In the genomic region with DNA sequence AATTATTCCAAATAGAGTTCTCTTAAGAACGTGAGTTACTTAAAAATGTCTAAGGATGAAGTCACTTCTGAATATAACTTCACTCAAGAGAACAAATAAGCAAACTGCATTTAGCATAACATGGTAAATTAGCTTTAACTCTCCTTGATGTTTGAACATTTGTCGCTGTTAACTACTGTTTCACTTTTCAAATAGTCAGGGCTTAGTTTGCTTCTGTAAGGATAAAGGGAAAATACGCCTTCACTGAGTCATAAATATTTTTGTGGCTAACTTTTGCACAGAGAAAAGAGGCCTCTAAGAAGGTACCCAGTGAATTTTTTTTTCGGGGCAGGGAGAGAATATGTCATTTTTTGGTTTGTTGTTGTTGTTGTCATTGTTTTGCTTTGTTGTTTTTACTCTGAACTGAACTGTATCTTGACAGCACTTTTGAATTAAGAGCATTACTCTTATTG, we compare ENCODE assay signal across 10 cellular contexts. TPM values are rescaled to one million over a fixed set of nuclear protein-coding genes. Genes with fewer than 3 reads are reported as not detected.
DNase-seq lines count a peak whose midpoint lies in the region; ATAC-seq, FAIRE-seq and TF ChIP-seq lines count a peak whose summit lies in the region.
"Had no signal": no experiment of that assay in that cellular context is flagged by ENCODE, and none has a peak within 500 bp of the region (broad histone marks: within the 10 kb centered on the region; RNA-seq: fewer than 3 reads in every experiment).

No MANE protein-coding gene starts in this region.

- H3K9me3 Mint-ChIP-seq in naive thymus-derived CD4-positive, alpha-beta T cell = no peaks in the 10 kb centered on the region

- peaks cover 3 to 41% (median 22%) of the 10 kb centered on the region in 11 experiments; a peak in 11 of 22 replicates for H3K36me3 ChIP-seq in BLaER1 treated with 17β-estradiol and CSF1 and Interleukin-3, amounts not matched to agents 10 nM and 100 nM
- H3K36me3 ChIP-seq in MM.1S (replicated peaks; ENCODE audit: insufficient read depth, low read length) (no peaks in the 10 kb centered on the region), bronchial epithelial cell (ENCODE audit: control insufficient read depth, insufficient read depth, low read length) (no peaks in the 10 kb centered on the region), mucosa of descending colon (ENCODE audit: low read depth) (no peaks in the 10 kb centered on the region)
- no peaks in the 10 kb centered on the region for H3K36me3 ChIP-seq in naive thymus-derived CD4-positive, alpha-beta T cell (ENCODE audit: control insufficient read depth in 2 of 3, insufficient read depth in 3 of 3, low read length in 3 of 3)
- H3K36me3 ChIP-seq: right atrium auricular region had no signal

- H3K9me3 ChIP-seq in BLaER1 treated with 17β-estradiol and CSF1 and Interleukin-3, amounts not matched to agents 10 nM and 100 nM (replicated peaks in 1 of 11) = no peaks in the 10 kb centered on the region
- no peaks in the 10 kb centered on the region for H3K9me3 ChIP-seq in MM.1S (replicated peaks; ENCODE audit: insufficient read depth, low read length)
- no peaks in the 10 kb centered on the region for H3K9me3 ChIP-seq in naive thymus-derived CD4-positive, alpha-beta T cell (ENCODE audit: control insufficient read depth in 2 of 3, low read length in 3 of 3)
- H3K9me3 ChIP-seq in mucosa of descending colon = no peaks in the 10 kb centered on the region
- H3K9me3 ChIP-seq: right atrium auricular region had no signal

- H3K4me1 Mint-ChIP-seq in naive thymus-derived CD4-positive, alpha-beta T cell = peaks cover 80 to 100% (median 99%) of the 10 kb centered on the region in 7 donors

- H3K79me2 ChIP-seq in MM.1S (ENCODE audit: low read length) = peaks cover 96% of the 10 kb centered on the region

- peak overlapping the region in 5 of 10 experiments; percentile 1 to 36 (median 29); a peak in 4 of 20 replicates for H3K4me3 ChIP-seq in BLaER1 treated with 17β-estradiol and CSF1 and Interleukin-3, amounts not matched to agents 10 nM and 100 nM
- H3K4me3 ChIP-seq in MM.1S (ENCODE audit: low read length) (peak overlapping the region; percentile 29; the same call in 1 of the 2 replicates), bronchial epithelial cell (ENCODE audit: low read depth, low read length) (no peak overlapping the region), mucosa of descending colon (no peak overlapping the region)
- H3K4me3 ChIP-seq in naive thymus-derived CD4-positive, alpha-beta T cell (ENCODE audit: low read length) = peak overlapping the region; percentile 6
- H3K4me3 ChIP-seq: right atrium auricular region had no signal

- POLR2A ChIA-PET in naive thymus-derived CD4-positive, alpha-beta T cell (lab: Charles Lee) = interaction anchor here (0.6 to 1.8 kb wide), 2 partner anchors 30 to 49 kb away, joined by 4 to 6 read pairs; no protein-coding TSS in a partner anchor

- H3K9ac ChIP-seq in BLaER1 treated with 17β-estradiol and CSF1 and Interleukin-3, amounts not matched to agents 10 nM and 100 nM = peak overlapping the region; percentile 1 to 81 (median 62); a peak in 16 of 22 replicates
- H3K9ac ChIP-seq in MM.1S (ENCODE audit: low read length) = no peak overlapping the region

- no peaks in the 10 kb centered on the region for H3K9me2 ChIP-seq in MM.1S (replicated peaks; ENCODE audit: insufficient read depth, low read length)

- no peak for TF ChIP-seq CTCF in MM.1S (IDR thresholded peaks at IDR 0.05; ENCODE audit: low read length)
- TF ChIP-seq CTCF in bronchial epithelial cell (IDR thresholded peaks at IDR 0.05; ENCODE audit: insufficient read depth, low read length, severe bottlenecking) = no peak
- no peak for TF ChIP-seq CTCF in mucosa of descending colon (IDR thresholded peaks at IDR 0.05)

- CTCF ChIA-PET in naive thymus-derived CD4-positive, alpha-beta T cell (lab: Charles Lee) = interaction anchor here (1.0 to 1.1 kb wide), 2 partner anchors 52 to 56 kb away, joined by 3 read pairs; no protein-coding TSS in a partner anchor

- H3K27ac ChIP-seq in BLaER1 treated with 17β-estradiol and CSF1 and Interleukin-3, amounts not matched to agents 10 nM and 100 nM = peak overlapping the region; percentile 24 to 92 (median 63); a peak in 20 of 22 replicates
- peak overlapping the region; percentile 25; the same call in 1 of the 2 replicates for H3K27ac ChIP-seq in MM.1S (ENCODE audit: low read length)
- peak overlapping the region; percentile 62 for H3K27ac ChIP-seq in naive thymus-derived CD4-positive, alpha-beta T cell (ENCODE audit: low read depth, low read length)
- H3K27ac ChIP-seq: right atrium auricular region had no signal

- H3F3A ChIP-seq in MM.1S (ENCODE audit: insufficient read depth, low read length) = 0 out of 2 replicates have a peak, but pooled peaks cover 4% of the 10 kb centered on the region

- H4K20me1 ChIP-seq in BLaER1 treated with 17β-estradiol and CSF1 and Interleukin-3, amounts not matched to agents 10 nM and 100 nM = peaks cover 0 to 99% (median 86%) of the 10 kb centered on the region in 11 experiments; a peak in 18 of 22 replicates
- peaks cover 6% of the 10 kb centered on the region; the same call in 1 of the 2 replicates for H4K20me1 ChIP-seq in MM.1S (ENCODE audit: insufficient read depth, low read length)

- H2AFZ ChIP-seq in MM.1S (ENCODE audit: low read length) = no peak overlapping the region

- peak overlapping the region; percentile 39 to 99 (median 90) for H3K4me3 Mint-ChIP-seq in naive thymus-derived CD4-positive, alpha-beta T cell

- DNase-seq in MM.1S = no peak
- DNase-seq in bronchial epithelial cell (ENCODE audit: low read depth) = peak; percentile 38
- DNase-seq in naive thymus-derived CD4-positive, alpha-beta T cell = peak in 1 of 9 donors; percentile 13
- DNase-seq in mucosa of descending colon = no peak
- no peak for DNase-seq in NCI-H1092 (lab: John Stamatoyannopoulos, UW)
- DNase-seq in pons (ENCODE audit: low spot score) = no peak
- DNase-seq: head of caudate nucleus had no signal

- peak overlapping the region; percentile 79 to 98 (median 92) for H3K27ac Mint-ChIP-seq in naive thymus-derived CD4-positive, alpha-beta T cell

- intact Hi-C loops in naive thymus-derived CD4-positive, alpha-beta T cell (cut with micrococcal nuclease) = loop anchor here (1.0 to 10.0 kb wide), 5 partner anchors 8 to 923 kb away; partner anchors contain the start of gene PTPN1 (in 1 of the 2)
- intact Hi-C loops in mucosa of descending colon (cut with DNase I, micrococcal nuclease) = no loop called here

- peak overlapping the region; percentile 57 to 97 (median 83) for H3K4me2 ChIP-seq in BLaER1 treated with 17β-estradiol and CSF1 and Interleukin-3, amounts not matched to agents 10 nM and 100 nM
- H3K4me2 ChIP-seq in MM.1S (ENCODE audit: low read depth, low read length) = peak overlapping the region; percentile 32; the same call in 1 of the 2 replicates

- peak; percentile 11 for ATAC-seq in naive thymus-derived CD4-positive, alpha-beta T cell
- ATAC-seq in mucosa of descending colon (no peak), HG02884 (IDR thresholded peaks at IDR 0.05; ENCODE audit: unreplicated experiment) (no peak)

- no peak for FAIRE-seq in bronchial epithelial cell (lab: Jason Lieb, UNC)

- H3K4me1 ChIP-seq in BLaER1 treated with 17β-estradiol and CSF1 and Interleukin-3, amounts not matched to agents 10 nM and 100 nM = peaks cover 73 to 100% (median 87%) of the 10 kb centered on the region in 10 experiments
- H3K4me1 ChIP-seq in MM.1S (ENCODE audit: low read length) = peaks cover 30% of the 10 kb centered on the region; the same call in 1 of the 2 replicates
- peaks cover 81% of the 10 kb centered on the region in 2 donors for H3K4me1 ChIP-seq in naive thymus-derived CD4-positive, alpha-beta T cell (ENCODE audit: control insufficient read depth in 2 of 2, insufficient read depth in 2 of 2, low read length in 2 of 2)
- H3K4me1 ChIP-seq in mucosa of descending colon (ENCODE audit: low read depth) = peaks cover 80% of the 10 kb centered on the region

- H3K27me3 Mint-ChIP-seq in naive thymus-derived CD4-positive, alpha-beta T cell = no peaks in the 10 kb centered on the region

- H3K27me3 ChIP-seq in BLaER1 treated with 17β-estradiol and CSF1 and Interleukin-3, amounts not matched to agents 10 nM and 100 nM = no peaks in the 10 kb centered on the region
- H3K27me3 ChIP-seq in MM.1S (replicated peaks; ENCODE audit: insufficient read depth, low read length) (no peaks in the 10 kb centered on the region), bronchial epithelial cell (ENCODE audit: control insufficient read depth, insufficient read depth, low read length) (no peaks in the 10 kb centered on the region)
- no peaks in the 10 kb centered on the region for H3K27me3 ChIP-seq in naive thymus-derived CD4-positive, alpha-beta T cell (ENCODE audit: control insufficient read depth in 2 of 2, insufficient read depth in 2 of 2, low read length in 2 of 2)
- H3K27me3 ChIP-seq: right atrium auricular region had no signal

- H3K36me3 Mint-ChIP-seq in naive thymus-derived CD4-positive, alpha-beta T cell = peaks cover 0 to 45% (median 5%) of the 10 kb centered on the region in 5 donors

RNA-seq across cellular contexts. Expression of gene PTPN1, which starts 8.1 kb away (rescaled TPM):
- total RNA-seq in bronchial epithelial cell = 18.4 and 29.6 TPM in 2 replicates
- 10 to 100 TPM; 53.9 to 80.5 (median 60.2) TPM for total RNA-seq in naive thymus-derived CD4-positive, alpha-beta T cell
- 10 to 100 TPM; 30.4 to 34.7 TPM for polyA plus RNA-seq in naive thymus-derived CD4-positive, alpha-beta T cell
- 10 to 100 TPM; 33.2 to 35.1 (median 33.4) TPM for total RNA-seq in mucosa of descending colon

Comparison
In these comparisons a context has a peak if more than half of its experiments do, and no peak if none do; other contexts are left out.
1. H3K4me3 ChIP-seq: peak in MM.1S (single experiment) and naive thymus-derived CD4-positive, alpha-beta T cell (single experiment); none in bronchial epithelial cell (single experiment) and mucosa of descending colon (single experiment).
2. intact Hi-C loops: an anchor here in naive thymus-derived CD4-positive, alpha-beta T cell (1.0 to 10.0 kb wide); none called in mucosa of descending colon.
3. Peak in every context shown above with its lines, with median percentiles within 50 percentile points of each other: H3K27ac ChIP-seq.